ENCODE assay signal across 1 cellular context in the genomic region with DNA sequence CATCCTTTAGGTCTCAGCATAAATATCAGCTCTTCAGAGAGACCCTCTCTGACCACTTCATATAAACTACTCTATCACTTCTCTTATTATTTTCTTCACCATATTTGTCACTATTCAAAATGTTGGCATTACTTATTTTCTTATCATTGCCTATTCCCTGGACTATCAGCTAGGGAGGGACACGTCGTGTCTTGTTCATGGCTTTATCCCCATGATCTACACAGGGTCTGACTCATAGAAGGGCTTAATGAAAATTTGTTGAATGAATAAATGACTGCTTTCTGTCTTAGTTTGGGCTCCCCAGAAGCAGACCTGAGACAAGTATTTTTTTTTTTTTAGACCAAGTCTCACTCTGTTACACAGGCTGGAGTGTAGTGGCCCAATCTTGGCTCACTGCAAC.
TF ChIP-seq lines count a peak whose summit lies in the region.

No MANE protein-coding gene starts in this region.

TF ChIP-seq in K562, 482 proteins besides CTCF, POLR2A, EP300 and RAD21:
- TF ChIP-seq FOSL1 (tag; conservative IDR thresholded peaks at IDR 0.05) (peak; percentile 81), HDAC8 (tag; IDR thresholded peaks at IDR 0.05) (no peak)
TF ChIP-seq in K562: peak in this region for 1.
